In the genomic region with DNA sequence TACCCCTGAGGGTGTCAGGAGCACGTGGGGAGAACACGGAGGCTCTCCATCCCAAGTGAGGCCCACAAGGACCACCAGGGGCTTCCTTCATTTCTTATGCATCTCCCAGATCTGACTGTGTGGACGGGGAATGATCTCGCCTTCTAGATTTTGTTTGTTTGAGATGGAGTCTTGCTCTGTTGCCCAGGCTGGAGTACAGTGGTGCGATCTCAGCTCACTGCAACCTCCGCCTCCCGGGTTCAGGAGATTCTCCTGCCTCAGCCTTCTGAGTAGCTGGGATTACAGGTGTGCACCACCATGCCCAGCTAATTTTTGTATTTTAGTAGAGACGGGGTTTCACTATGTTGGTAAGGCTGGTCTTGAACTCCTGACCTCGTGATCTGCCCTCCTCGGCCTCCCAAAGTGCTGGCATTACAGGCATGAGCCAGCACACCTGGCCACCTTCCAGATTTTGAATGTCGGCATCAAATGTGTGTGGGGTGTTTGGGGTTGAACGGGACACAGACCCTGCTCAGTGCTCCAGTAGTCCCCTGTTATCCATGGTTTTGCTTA, we compare ENCODE assay signal across 8 cellular contexts. TPM values are rescaled to one million over a fixed set of nuclear protein-coding genes. Genes with fewer than 3 reads are reported as not detected.
DNase-seq lines count a peak whose midpoint lies in the region; ATAC-seq, FAIRE-seq and TF ChIP-seq lines count a peak whose summit lies in the region.
"Not testable (repeated sequence)": the region's sequence is repeated elsewhere in the genome, so short reads cannot be mapped to it uniquely, and the experiment has no call there.

No MANE protein-coding gene starts in this region.

- not testable (repeated sequence) for TF ChIP-seq POLR2A in A549 (IDR thresholded peaks at IDR 0.05; ENCODE audit: low read length); esophagus muscularis mucosa (IDR thresholded peaks at IDR 0.05; ENCODE audit: low read depth); transverse colon (IDR thresholded peaks at IDR 0.05)

- H3K27ac ChIP-seq in A549, result peak overlapping the region; percentile 66 to 84
- H3K27ac ChIP-seq in RWPE1, result peak overlapping the region; percentile 98
- peak overlapping the region; percentile 74 for H3K27ac ChIP-seq in mammary epithelial cell (ENCODE audit: insufficient read depth, low read depth, low read length)
- peak overlapping the region; percentile 97 to 99 (median 98) for H3K27ac ChIP-seq in esophagus muscularis mucosa (replicated peaks in 1 of 4)
- peak overlapping the region; percentile 67 to 85 for H3K27ac ChIP-seq in left lung
- H3K27ac ChIP-seq in transverse colon, result peak overlapping the region; percentile 81 to 94 (median 90)

- peaks cover 31% of the 10 kb centered on the region for H3K4me1 ChIP-seq in A549
- H3K4me1 ChIP-seq in mammary epithelial cell (ENCODE audit: insufficient read depth, low read length), result peaks cover 22% of the 10 kb centered on the region
- peaks cover 67 to 78% (median 77%) of the 10 kb centered on the region in 4 donors for H3K4me1 ChIP-seq in esophagus muscularis mucosa
- peaks cover 32 to 35% of the 10 kb centered on the region in 2 donors for H3K4me1 ChIP-seq in left lung
- H3K4me1 ChIP-seq in transverse colon, result peaks cover 27 to 54% (median 43%) of the 10 kb centered on the region in 4 donors

- H3K4me2 ChIP-seq in A549 (peak overlapping the region; percentile 56), mammary epithelial cell (ENCODE audit: insufficient read depth, low read depth, low read length) (peak overlapping the region; percentile 70)

- FAIRE-seq in A549 (lab: Jason Lieb, UNC), result not testable (repeated sequence)

- not testable (repeated sequence) for H3K27me3 Mint-ChIP-seq in osteocyte (ENCODE audit: unreplicated experiment); stimulated activated naive B cell treated with anti-CD40 and anti-IgM and Interleukin-4, amounts not matched to agents 10 μg/mL and 1 μg/mL and 100 μg/mL, for 72 hours

- ATAC-seq in A549; left lung; stimulated activated naive B cell treated with anti-CD40 and anti-IgM and Interleukin-4, amounts not matched to agents 10 μg/mL and 1 μg/mL and 100 μg/mL, for 72 hours (replicated peaks): not testable (repeated sequence)

- not testable (repeated sequence) for H3K27me3 ChIP-seq in mammary epithelial cell (ENCODE audit: insufficient read depth, low read length); esophagus muscularis mucosa; left lung; transverse colon

- not testable (repeated sequence) for H3K36me3 ChIP-seq in mammary epithelial cell (ENCODE audit: insufficient read depth, low read length); esophagus muscularis mucosa; left lung; transverse colon

- 88% methylated on average over 12 of the region's 12 CpGs for WGBS in A549 (ENCODE audit: missing lambda C conversion rate)
- WGBS in mammary epithelial cell (ENCODE audit: low coverage, missing lambda C conversion rate), result 51% methylated on average over 10 of the region's 12 CpGs
- WGBS in esophagus muscularis mucosa, result 77% methylated on average over 12 of the region's 12 CpGs
- WGBS in transverse colon (ENCODE audit: low coverage in 1 of 2), 2 donors, result 74% methylated on average over 12 of the region's 12 CpGs; no CpG with 5 or more reads in 1 of the 2 donors

- dilution Hi-C loops in mammary epithelial cell (cut with HindIII; ENCODE audit: low sequenced_read_pairs), result not testable (repeated sequence)

- not testable (repeated sequence) for H3K9me3 Mint-ChIP-seq in osteocyte (ENCODE audit: unreplicated experiment); stimulated activated naive B cell treated with anti-CD40 and anti-IgM and Interleukin-4, amounts not matched to agents 10 μg/mL and 1 μg/mL and 100 μg/mL, for 72 hours

- POLR2A ChIA-PET in A549 (lab: Yijun Ruan, JAX); RWPE1 (lab: Yijun Ruan, JAX; ENCODE audit: low non-redundant PET): not testable (repeated sequence)

- H2AFZ ChIP-seq in mammary epithelial cell (ENCODE audit: low read depth, low read length), result peak overlapping the region; percentile 95

- not testable (repeated sequence) for H3K4me3 ChIP-seq in A549; mammary epithelial cell (replicated peaks in 1 of 3; ENCODE audit: insufficient read depth in 1 of 3, low read depth in 2 of 3, low read length in 3 of 3); left lung; transverse colon
- peak overlapping the region in 1 of 4 donors; percentile 43 for H3K4me3 ChIP-seq in esophagus muscularis mucosa

- peak overlapping the region; percentile 59 for H3K27ac Mint-ChIP-seq in osteocyte (ENCODE audit: unreplicated experiment)
- peak overlapping the region; percentile 47 for H3K27ac Mint-ChIP-seq in stimulated activated naive B cell treated with anti-CD40 and anti-IgM and Interleukin-4, amounts not matched to agents 10 μg/mL and 1 μg/mL and 100 μg/mL, for 72 hours

- not testable (repeated sequence) for H3K36me3 Mint-ChIP-seq in osteocyte (ENCODE audit: unreplicated experiment); stimulated activated naive B cell treated with anti-CD40 and anti-IgM and Interleukin-4, amounts not matched to agents 10 μg/mL and 1 μg/mL and 100 μg/mL, for 72 hours

- TF ChIP-seq CTCF in A549 (IDR thresholded peaks at IDR 0.05); RWPE1 (conservative IDR thresholded peaks at IDR 0.05; ENCODE audit: low read depth); mammary epithelial cell (conservative IDR thresholded peaks at IDR 0.05 in 1 of 2, IDR thresholded peaks at IDR 0.05 in 1 of 2; ENCODE audit: extremely low read depth in 1 of 2, insufficient read depth in 1 of 2, low read depth in 1 of 2, low read length in 2 of 2); esophagus muscularis mucosa (IDR thresholded peaks at IDR 0.05); left lung (IDR thresholded peaks at IDR 0.05); osteocyte (IDR thresholded peaks at IDR 0.05); transverse colon (IDR thresholded peaks at IDR 0.05): not testable (repeated sequence)

- not testable (repeated sequence) for H4K20me1 ChIP-seq in mammary epithelial cell (ENCODE audit: insufficient read depth, low read length)

- BruUV-seq in mammary epithelial cell (replicated peaks; lab: Mats Ljungman, UMichigan), result not testable (repeated sequence)

- not testable (repeated sequence) for TF ChIP-seq RAD21 in A549 (conservative IDR thresholded peaks at IDR 0.05 in 1 of 2, IDR thresholded peaks at IDR 0.05 in 1 of 2)

- H3K9ac ChIP-seq in mammary epithelial cell (ENCODE audit: insufficient read depth, low read length), result not testable (repeated sequence)

- H3K4me1 Mint-ChIP-seq in osteocyte (ENCODE audit: unreplicated experiment), result peaks cover 58% of the 10 kb centered on the region
- peaks cover 11 to 16% of the 10 kb centered on the region in 2 donors for H3K4me1 Mint-ChIP-seq in stimulated activated naive B cell treated with anti-CD40 and anti-IgM and Interleukin-4, amounts not matched to agents 10 μg/mL and 1 μg/mL and 100 μg/mL, for 72 hours

- in situ Hi-C loops in mammary epithelial cell (cut with MboI; ENCODE audit: low sequenced_read_pairs in 2 of 2); transverse colon (cut with MboI; ENCODE audit: low pct_ligation_motif_present in 1 of 4, low pct_unique_long_range_greater_than_20kb in 1 of 4, low sequenced_read_pairs in 3 of 4): not testable (repeated sequence)

- H3K9me3 ChIP-seq in A549; mammary epithelial cell (replicated peaks; ENCODE audit: insufficient read depth, low read length); esophagus muscularis mucosa; left lung; transverse colon: not testable (repeated sequence)

- CTCF ChIA-PET in A549 (lab: Yijun Ruan, JAX), result interaction anchor here (1.3 to 22.8 kb wide), 6 partner anchors 10 to 85 kb away, joined by 3 to 513 read pairs (median 22); a partner anchor contains a TSS
- CTCF ChIA-PET in RWPE1 (lab: Yijun Ruan, JAX); mammary epithelial cell (lab: Charles Lee; ENCODE audit: low non-redundant PET): not testable (repeated sequence)

- H3K4me3 Mint-ChIP-seq in osteocyte (ENCODE audit: unreplicated experiment); stimulated activated naive B cell treated with anti-CD40 and anti-IgM and Interleukin-4, amounts not matched to agents 10 μg/mL and 1 μg/mL and 100 μg/mL, for 72 hours: not testable (repeated sequence)

- not testable (repeated sequence) for TF ChIP-seq EP300 in A549 (IDR thresholded peaks at IDR 0.05); esophagus muscularis mucosa (IDR thresholded peaks at IDR 0.05); transverse colon (IDR thresholded peaks at IDR 0.05; ENCODE audit: low read depth)

- not testable (repeated sequence) for H3K79me2 ChIP-seq in mammary epithelial cell (ENCODE audit: insufficient read depth, low read length)

- intact Hi-C loops in mammary epithelial cell (cut with micrococcal nuclease), result loop anchor here (1.0 kb wide), 1 partner anchor 14 kb away; a partner anchor contains a TSS
- intact Hi-C loops in esophagus muscularis mucosa (cut with DNase I); left lung (cut with DNase I); transverse colon (cut with DNase I; ENCODE audit: low total_unique reads): not testable (repeated sequence)

- not testable (repeated sequence) for DNase-seq in A549 (ENCODE audit: low read depth in 1 of 2, low spot score in 1 of 2); RWPE1 (ENCODE audit: low spot score); mammary epithelial cell; esophagus muscularis mucosa (ENCODE audit: extremely low spot score); left lung; osteocyte (ENCODE audit: extremely low spot score, unreplicated experiment); stimulated activated naive B cell treated with anti-CD40 and anti-IgM and Interleukin-4, amounts not matched to agents 10 μg/mL and 1 μg/mL and 100 μg/mL, for 72 hours; transverse colon

RNA-seq across cellular contexts. Expression of a gene that starts 9.6 kb away (rescaled TPM):
- polyA plus RNA-seq in A549 (2011; rRNA removed) (19.6 and 26.7 TPM in 2 replicates), A549 (2017; fragmentation: RNase III; extraction: RNeasy Plus Mini Kit Qiagen cat#74134 plus additional on column Dnase treatment) (45.3 to 54.7 TPM (median 46.6 TPM) in 3 replicates), mammary epithelial cell (33.5 TPM)
- polyA plus RNA-seq in A549 (2012; cell fraction: cytosol; rRNA removed), result 50.0 and 67.2 TPM in 2 replicates
- 162 and 183 TPM in 2 replicates for polyA plus RNA-seq in A549 (2012; cell fraction: nucleus; rRNA removed)
- polyA minus RNA-seq in A549 (2011; rRNA and poly(A)+ RNA removed), result 31.2 and 34.8 TPM in 2 replicates
- total RNA-seq in mammary epithelial cell (10 to 100 TPM; 49.3 to 54.8 TPM), esophagus muscularis mucosa (100 to 1,000 TPM in 1 of 4 donors, 10 to 100 TPM in 3; 67.8 to 147 (median 81.9) TPM), left lung (10 to 100 TPM; 43.0 to 63.8 TPM), osteocyte (33.3 and 40.2 TPM in 2 replicates), transverse colon (100 to 1,000 TPM in 1 of 4 donors, 10 to 100 TPM in 3; 38.6 to 118 (median 41.0) TPM)
- 44.0 TPM for polyA minus RNA-seq in mammary epithelial cell

RNA-seq across cellular contexts. Expression of a gene that starts 13.7 kb away (rescaled TPM):
- 35.6 and 39.7 TPM in 2 replicates for polyA plus RNA-seq in A549 (2011; rRNA removed)
- 26.6 and 35.4 TPM in 2 replicates for polyA plus RNA-seq in A549 (2012; cell fraction: cytosol; rRNA removed)
- polyA plus RNA-seq in A549 (2012; cell fraction: nucleus; rRNA removed), result 60.1 and 71.4 TPM in 2 replicates
- polyA plus RNA-seq in A549 (2017; fragmentation: RNase III; extraction: RNeasy Plus Mini Kit Qiagen cat#74134 plus additional on column Dnase treatment), result 111 to 131 TPM (median 116 TPM) in 3 replicates
- 31.8 and 40.3 TPM in 2 replicates for polyA minus RNA-seq in A549 (2011; rRNA and poly(A)+ RNA removed)
- total RNA-seq in mammary epithelial cell, result 10 to 100 TPM; 50.2 to 88.0 TPM
- polyA plus RNA-seq in mammary epithelial cell, result 42.7 TPM
- polyA minus RNA-seq in mammary epithelial cell, result 117 TPM
- total RNA-seq in esophagus muscularis mucosa, result 10 to 100 TPM; 48.2 to 95.8 (median 85.2) TPM
- 100 to 1,000 TPM; 119 to 132 TPM for total RNA-seq in left lung
- total RNA-seq in osteocyte, result 83.1 and 88.2 TPM in 2 replicates
- 10 to 100 TPM; 27.7 to 75.1 (median 56.8) TPM for total RNA-seq in transverse colon

RNA-seq across cellular contexts. Expression of a gene that starts 24.6 kb away (rescaled TPM):
- polyA plus RNA-seq in A549 (2011; rRNA removed), result 0.97 and 1.6 TPM in 2 replicates
- 1.3 and 2.0 TPM in 2 replicates for polyA plus RNA-seq in A549 (2012; cell fraction: cytosol; rRNA removed)
- polyA plus RNA-seq in A549 (2012; cell fraction: nucleus; rRNA removed), result 6.1 and 10.5 TPM in 2 replicates
- polyA plus RNA-seq in A549 (2017; fragmentation: RNase III; extraction: RNeasy Plus Mini Kit Qiagen cat#74134 plus additional on column Dnase treatment), result 3.5 to 4.5 TPM (median 4.3 TPM) in 3 replicates
- 1.7 and 3.3 TPM in 2 replicates for polyA minus RNA-seq in A549 (2011; rRNA and poly(A)+ RNA removed)
- total RNA-seq in mammary epithelial cell, result 1 to 10 TPM; 4.8 to 5.8 TPM
- 1.3 TPM for polyA plus RNA-seq in mammary epithelial cell
- 1.8 TPM for polyA minus RNA-seq in mammary epithelial cell
- 1 to 10 TPM; 5.9 to 10.0 (median 9.0) TPM for total RNA-seq in esophagus muscularis mucosa
- total RNA-seq in left lung, result 10 to 100 TPM; 60.5 to 91.4 TPM
- total RNA-seq in osteocyte, result 3.3 and 3.6 TPM in 2 replicates
- total RNA-seq in transverse colon, result 10 to 100 TPM in 3 of 4 donors, 1 to 10 TPM in 1; 3.0 to 48.3 (median 16.2) TPM

RNA-seq across cellular contexts. Expression of a gene that starts 27.9 kb away (rescaled TPM):
- polyA plus RNA-seq in A549 (2011; rRNA removed) (13.5 and 17.4 TPM in 2 replicates), A549 (2017; fragmentation: RNase III; extraction: RNeasy Plus Mini Kit Qiagen cat#74134 plus additional on column Dnase treatment) (26.2 to 30.2 TPM (median 30.1 TPM) in 3 replicates), mammary epithelial cell (6.8 TPM)
- polyA plus RNA-seq in A549 (2012; cell fraction: cytosol; rRNA removed), result 17.8 and 28.0 TPM in 2 replicates
- 46.1 and 47.2 TPM in 2 replicates for polyA plus RNA-seq in A549 (2012; cell fraction: nucleus; rRNA removed)
- polyA minus RNA-seq in A549 (2011; rRNA and poly(A)+ RNA removed), result 12.7 and 16.0 TPM in 2 replicates
- total RNA-seq in mammary epithelial cell (10 to 100 TPM; 19.3 to 20.2 TPM), esophagus muscularis mucosa (10 to 100 TPM; 13.3 to 36.4 (median 27.4) TPM), left lung (10 to 100 TPM; 26.3 to 35.1 TPM), osteocyte (26.3 and 26.9 TPM in 2 replicates), transverse colon (10 to 100 TPM; 16.8 to 21.7 (median 20.5) TPM)
- polyA minus RNA-seq in mammary epithelial cell, result 25.9 TPM

RNA-seq across cellular contexts. Expression of a gene that starts 35.9 kb away (rescaled TPM):
- 43.4 and 53.5 TPM in 2 replicates for polyA plus RNA-seq in A549 (2011; rRNA removed)
- 126 and 151 TPM in 2 replicates for polyA plus RNA-seq in A549 (2012; cell fraction: cytosol; rRNA removed)
- polyA plus RNA-seq in A549 (2012; cell fraction: nucleus; rRNA removed), result 315 and 362 TPM in 2 replicates
- 102 to 105 TPM (median 104 TPM) in 3 replicates for polyA plus RNA-seq in A549 (2017; fragmentation: RNase III; extraction: RNeasy Plus Mini Kit Qiagen cat#74134 plus additional on column Dnase treatment)
- 63.6 and 110 TPM in 2 replicates for polyA minus RNA-seq in A549 (2011; rRNA and poly(A)+ RNA removed)
- 10 to 100 TPM; 24.0 to 67.6 TPM for total RNA-seq in mammary epithelial cell
- 46.3 TPM for polyA plus RNA-seq in mammary epithelial cell
- polyA minus RNA-seq in mammary epithelial cell, result 29.7 TPM
- 10 to 100 TPM; 32.5 to 61.7 (median 44.1) TPM for total RNA-seq in esophagus muscularis mucosa
- total RNA-seq in left lung, result 10 to 100 TPM; 80.5 to 81.8 TPM
- total RNA-seq in osteocyte, result 71.1 and 73.6 TPM in 2 replicates
- 100 to 1,000 TPM in 1 of 4 donors, 10 to 100 TPM in 3; 40.6 to 117 (median 48.5) TPM for total RNA-seq in transverse colon
